8 cellular contexts compared by ENCODE assay signal in the genomic region with DNA sequence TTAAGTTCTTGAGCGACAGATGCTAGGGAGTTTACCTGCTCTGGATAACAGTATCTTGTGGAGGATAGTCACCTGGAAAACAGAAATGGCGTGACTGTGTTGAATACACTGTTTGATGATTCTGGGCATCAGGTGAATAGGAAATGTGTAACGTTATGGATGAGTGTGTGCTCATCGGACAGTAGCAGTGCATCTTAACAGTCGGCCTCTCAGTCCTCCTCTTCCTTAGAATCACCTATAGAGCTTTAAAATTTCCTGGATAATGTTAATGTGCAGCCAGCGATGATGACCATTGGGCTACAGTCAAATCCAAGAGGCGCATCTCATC.
DNase-seq lines count a peak whose midpoint lies in the region; ATAC-seq and TF ChIP-seq lines count a peak whose summit lies in the region.

No MANE protein-coding gene starts in this region.

- BruUV-seq in A673 (replicated peaks; lab: Mats Ljungman, UMichigan) (no TSS peak), HCT116 (replicated peaks; lab: Mats Ljungman, UMichigan) (no TSS peak)

- no peak; the same call in 1 of the 2 replicates for ATAC-seq in HCT116
- no peak for ATAC-seq in lower lobe of right lung

- intact Hi-C loops in A673 (cut with micrococcal nuclease; ENCODE audit: unreplicated experiment), result no loop called here
- intact Hi-C loops in HCT116 (cut with micrococcal nuclease), result loop anchor here (5.0 kb wide), 1 partner anchor 507 kb away; no protein-coding TSS in a partner anchor
- intact Hi-C loops in lower lobe of right lung (cut with DNase I), result no loop called here

- TF ChIP-seq RAD21 in HCT116 (IDR thresholded peaks at IDR 0.05; ENCODE audit: low read depth), result no peak

- peak overlapping the region; percentile 84 for H3K4me2 ChIP-seq in HCT116 (ENCODE audit: low read length)

- H3K36me3 Mint-ChIP-seq in activated naive CD8-positive, alpha-beta T cell treated with anti-CD3 and anti-CD28 coated beads for 36 hours, result peaks cover 10% of the 10 kb centered on the region

- H3K4me3 ChIP-seq in A673 (ENCODE audit: low read depth, low read length, poor library complexity, severe bottlenecking), result peak overlapping the region; percentile 53
- peak overlapping the region; percentile 79 to 91 for H3K4me3 ChIP-seq in HCT116 (replicated peaks in 1 of 2; ENCODE audit: low read depth in 1 of 2, low read length in 2 of 2)
- H3K4me3 ChIP-seq in lower lobe of right lung, result peak overlapping the region; percentile 54

- no peak for TF ChIP-seq CTCF in A673 (conservative IDR thresholded peaks at IDR 0.05; ENCODE audit: low read depth, low read length)
- 0 out of 6 replicates have a peak, but pooled peaks of 1 of the 3 experiments have one; percentile 1 for TF ChIP-seq CTCF in HCT116 (IDR thresholded peaks at IDR 0.05 in 2 of 3, conservative IDR thresholded peaks at IDR 0.05 in 1 of 3; ENCODE audit: borderline replicate concordance in 1 of 3, insufficient read depth in 1 of 3, low read depth in 2 of 3, low read length in 2 of 3)
- TF ChIP-seq CTCF in lower lobe of right lung (IDR thresholded peaks at IDR 0.05), result no peak

- H3K9me3 ChIP-seq in A673 (ENCODE audit: low read depth, low read length, poor library complexity, severe bottlenecking) (no peaks in the 10 kb centered on the region), HCT116 (ENCODE audit: control insufficient read depth in 1 of 2, insufficient read depth in 1 of 2, low read depth in 1 of 2, low read length in 2 of 2) (no peaks in the 10 kb centered on the region), lower lobe of right lung (no peaks in the 10 kb centered on the region)

- CTCF ChIA-PET in A673 (lab: Charles Lee) (interaction anchor here (0.8 kb wide), 1 partner anchor 58 kb away, joined by 6 read pairs; no protein-coding TSS in a partner anchor), HCT116 (lab: Charles Lee) (no interaction called here)

- H4K20me1 ChIP-seq in HCT116 (ENCODE audit: insufficient read depth), result no peaks in the 10 kb centered on the region

- H3K27me3 Mint-ChIP-seq in activated naive CD8-positive, alpha-beta T cell treated with anti-CD3 and anti-CD28 coated beads for 36 hours, result no peaks in the 10 kb centered on the region

- H3K4me1 Mint-ChIP-seq in activated naive CD8-positive, alpha-beta T cell treated with anti-CD3 and anti-CD28 coated beads for 36 hours, result peaks cover 15% of the 10 kb centered on the region

- H3K79me2 ChIP-seq in HCT116 (ENCODE audit: insufficient read depth, low read length), result peaks cover 48% of the 10 kb centered on the region

- peak overlapping the region; percentile 95 for H3K4me3 Mint-ChIP-seq in activated naive CD8-positive, alpha-beta T cell treated with anti-CD3 and anti-CD28 coated beads for 36 hours

- H3K36me3 ChIP-seq in A673 (ENCODE audit: insufficient read depth, low read length, poor library complexity, severe bottlenecking), result no peaks in the 10 kb centered on the region
- no peaks in the 10 kb centered on the region for H3K36me3 ChIP-seq in HCT116 (ENCODE audit: control insufficient read depth in 1 of 2, insufficient read depth in 2 of 2, low read length in 2 of 2)
- H3K36me3 ChIP-seq in lower lobe of right lung, result no peaks in the 10 kb centered on the region

- no peaks in the 10 kb centered on the region for H3K4me1 ChIP-seq in A673 (ENCODE audit: insufficient read depth, low read length, poor library complexity, severe bottlenecking)
- peaks cover 7 to 21% of the 10 kb centered on the region in 2 experiments; a peak in 3 of 4 replicates for H3K4me1 ChIP-seq in HCT116 (ENCODE audit: control insufficient read depth in 1 of 2, insufficient read depth in 2 of 2, low read length in 2 of 2)
- no peaks in the 10 kb centered on the region for H3K4me1 ChIP-seq in lower lobe of right lung

- H3K27ac ChIP-seq in A673 (ENCODE audit: low read depth, low read length, poor library complexity, severe bottlenecking), result no peak overlapping the region
- H3K27ac ChIP-seq in HCT116 (ENCODE audit: low read depth, low read length), result peak overlapping the region; percentile 99
- H3K27ac ChIP-seq in lower lobe of right lung, result no peak overlapping the region

- peaks cover 1% of the 10 kb centered on the region for H3K9me3 Mint-ChIP-seq in activated naive CD8-positive, alpha-beta T cell treated with anti-CD3 and anti-CD28 coated beads for 36 hours

- no peak for TF ChIP-seq POLR2A in HCT116 (IDR thresholded peaks at IDR 0.05; ENCODE audit: borderline replicate concordance, extremely low read depth, insufficient read depth, insufficient read length)

- POLR2A ChIA-PET in A673 (lab: Charles Lee; ENCODE audit: low non-redundant PET) (no interaction called here), HCT116 (lab: Charles Lee) (no interaction called here)

- DNase-seq in A673 (ENCODE audit: low spot score), result no peak
- DNase-seq in HCT116 (ENCODE audit: low read depth, low spot score), result no peak
- no peak for DNase-seq in activated naive CD8-positive, alpha-beta T cell treated with anti-CD3 and anti-CD28 coated beads for 36 hours
- DNase-seq in lower lobe of right lung, result no peak
- no peak for DNase-seq in globus pallidus (ENCODE audit: low spot score)
- no peak for DNase-seq in NCI-H1092 (lab: John Stamatoyannopoulos, UW)
- DNase-seq in MV-4-11 (lab: John Stamatoyannopoulos, UW), result no peak
- no peak for DNase-seq in GF-D8 (lab: John Stamatoyannopoulos, UW)

- peak overlapping the region; percentile 92 for H3K9ac ChIP-seq in HCT116 (ENCODE audit: low read length)

- H3K9me2 ChIP-seq in HCT116 (ENCODE audit: insufficient read depth), result no peaks in the 10 kb centered on the region

- H3K27me3 ChIP-seq in A673 (replicated peaks; ENCODE audit: insufficient read depth, low read depth, low read length, poor library complexity) (no peaks in the 10 kb centered on the region), HCT116 (ENCODE audit: insufficient read depth, low read length) (no peaks in the 10 kb centered on the region), lower lobe of right lung (ENCODE audit: low read depth) (peaks cover 14% of the 10 kb centered on the region)

- RAD21 ChIA-PET in HCT116 (lab: Charles Lee; ENCODE audit: low non-redundant PET in 1 of 2, low total read pairs in 2 of 2, uncharacterized antibody in 2 of 2, unreplicated experiment in 2 of 2), result no interaction called here

- H2AFZ ChIP-seq in HCT116 (ENCODE audit: low read depth, low read length, poor library complexity, severe bottlenecking), result peak overlapping the region; percentile 93

- H3K27ac Mint-ChIP-seq in activated naive CD8-positive, alpha-beta T cell treated with anti-CD3 and anti-CD28 coated beads for 36 hours, result peak overlapping the region; percentile 83

TF ChIP-seq in HCT116, 20 proteins besides CTCF, POLR2A, EP300 and RAD21:
- TF ChIP-seq CBX3 (IDR thresholded peaks at IDR 0.05; ENCODE audit: low read depth) (no peak), EGR1 (IDR thresholded peaks at IDR 0.05; ENCODE audit: low read depth) (no peak), SP1 (IDR thresholded peaks at IDR 0.05; ENCODE audit: low read depth) (no peak), SIN3A (IDR thresholded peaks at IDR 0.05; ENCODE audit: low read depth) (no peak), CEBPB (IDR thresholded peaks at IDR 0.05; ENCODE audit: low read depth) (no peak), TCF7L2 (IDR thresholded peaks at IDR 0.05; ENCODE audit: borderline replicate concordance, extremely low read depth, insufficient read depth, insufficient read length) (no peak)
- TF ChIP-seq, protein P1, sequence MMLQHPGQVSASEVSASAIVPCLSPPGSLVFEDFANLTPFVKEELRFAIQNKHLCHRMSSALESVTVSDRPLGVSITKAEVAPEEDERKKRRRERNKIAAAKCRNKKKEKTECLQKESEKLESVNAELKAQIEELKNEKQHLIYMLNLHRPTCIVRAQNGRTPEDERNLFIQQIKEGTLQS (IDR thresholded peaks at IDR 0.05), result no peak
- TF ChIP-seq, protein P2, sequence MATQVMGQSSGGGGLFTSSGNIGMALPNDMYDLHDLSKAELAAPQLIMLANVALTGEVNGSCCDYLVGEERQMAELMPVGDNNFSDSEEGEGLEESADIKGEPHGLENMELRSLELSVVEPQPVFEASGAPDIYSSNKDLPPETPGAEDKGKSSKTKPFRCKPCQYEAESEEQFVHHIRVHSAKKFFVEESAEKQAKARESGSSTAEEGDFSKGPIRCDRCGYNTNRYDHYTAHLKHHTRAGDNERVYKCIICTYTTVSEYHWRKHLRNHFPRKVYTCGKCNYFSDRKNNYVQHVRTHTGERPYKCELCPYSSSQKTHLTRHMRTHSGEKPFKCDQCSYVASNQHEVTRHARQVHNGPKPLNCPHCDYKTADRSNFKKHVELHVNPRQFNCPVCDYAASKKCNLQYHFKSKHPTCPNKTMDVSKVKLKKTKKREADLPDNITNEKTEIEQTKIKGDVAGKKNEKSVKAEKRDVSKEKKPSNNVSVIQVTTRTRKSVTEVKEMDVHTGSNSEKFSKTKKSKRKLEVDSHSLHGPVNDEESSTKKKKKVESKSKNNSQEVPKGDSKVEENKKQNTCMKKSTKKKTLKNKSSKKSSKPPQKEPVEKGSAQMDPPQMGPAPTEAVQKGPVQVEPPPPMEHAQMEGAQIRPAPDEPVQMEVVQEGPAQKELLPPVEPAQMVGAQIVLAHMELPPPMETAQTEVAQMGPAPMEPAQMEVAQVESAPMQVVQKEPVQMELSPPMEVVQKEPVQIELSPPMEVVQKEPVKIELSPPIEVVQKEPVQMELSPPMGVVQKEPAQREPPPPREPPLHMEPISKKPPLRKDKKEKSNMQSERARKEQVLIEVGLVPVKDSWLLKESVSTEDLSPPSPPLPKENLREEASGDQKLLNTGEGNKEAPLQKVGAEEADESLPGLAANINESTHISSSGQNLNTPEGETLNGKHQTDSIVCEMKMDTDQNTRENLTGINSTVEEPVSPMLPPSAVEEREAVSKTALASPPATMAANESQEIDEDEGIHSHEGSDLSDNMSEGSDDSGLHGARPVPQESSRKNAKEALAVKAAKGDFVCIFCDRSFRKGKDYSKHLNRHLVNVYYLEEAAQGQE (IDR thresholded peaks at IDR 0.05; ENCODE audit: low read depth), result no peak
